Comparison of ENCODE assay signal across 19 cellular contexts in the genomic region with DNA sequence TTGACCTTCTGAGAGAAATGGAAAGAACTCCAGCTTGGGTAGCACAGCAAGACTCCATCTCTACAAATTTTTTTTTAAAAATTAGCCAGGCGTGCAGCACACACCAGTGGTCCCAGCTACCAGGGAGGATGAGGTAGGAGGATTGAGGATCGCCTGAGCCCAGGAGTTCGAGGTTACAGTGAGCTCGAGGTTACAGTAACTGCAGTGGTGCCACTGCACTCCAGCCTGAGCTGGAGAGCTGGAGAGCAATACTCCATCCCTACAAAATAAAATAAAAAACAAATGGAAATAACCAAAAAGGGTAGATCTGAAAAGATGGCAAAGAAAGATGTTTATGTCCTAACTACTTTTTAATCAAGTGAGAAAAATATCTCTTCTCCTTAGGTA. TPM values are rescaled to one million over a fixed set of nuclear protein-coding genes. Genes with fewer than 3 reads are reported as not detected.
A peak's percentile ranks its signal among the peaks of the same experiment; 100 is the strongest.
DNase-seq lines count a peak whose midpoint lies in the region; ATAC-seq, FAIRE-seq and TF ChIP-seq lines count a peak whose summit lies in the region.
"Had no signal": no experiment of that assay in that cellular context is flagged by ENCODE, and none has a peak within 500 bp of the region (broad histone marks: within the 10 kb centered on the region; RNA-seq: fewer than 3 reads in every experiment).

No MANE protein-coding gene starts in this region.

- H3K27me3 Mint-ChIP-seq in Caco-2 (ENCODE audit: insufficient read depth, unreplicated experiment) (no peaks in the 10 kb centered on the region), neural progenitor cell (ENCODE audit: insufficient read depth, low read depth) (no peaks in the 10 kb centered on the region)
- H3K27me3 Mint-ChIP-seq in activated naive CD8-positive, alpha-beta T cell treated with anti-CD3 and anti-CD28 coated beads, Interleukin-2, amount 50 U/mL, for 24 hours: no peaks in the 10 kb centered on the region
- H3K27me3 Mint-ChIP-seq: stimulated activated naive CD8-positive, alpha-beta T cell treated with anti-CD3 and anti-CD28 coated beads, Interleukin-15, amount 100 ng/mL, for 72 hours had no signal

- no peaks in the 10 kb centered on the region for H3K9me2 ChIP-seq in Karpas-422 (replicated peaks; ENCODE audit: insufficient read depth, low read length)

- H3K79me2 ChIP-seq in Karpas-422 (ENCODE audit: low read length): peaks cover 100% of the 10 kb centered on the region
- H3K79me2 ChIP-seq in neural progenitor cell (ENCODE audit: low read depth): peaks cover 100% of the 10 kb centered on the region

- H4K20me1 ChIP-seq in Karpas-422 (ENCODE audit: insufficient read depth, low read depth, low read length) (peaks cover 23% of the 10 kb centered on the region), neural progenitor cell (ENCODE audit: low read depth) (peaks cover 99% of the 10 kb centered on the region)

- peak overlapping the region; percentile 70 for H3K27ac Mint-ChIP-seq in Caco-2 (ENCODE audit: unreplicated experiment)
- H3K27ac Mint-ChIP-seq in activated naive CD8-positive, alpha-beta T cell treated with anti-CD3 and anti-CD28 coated beads, Interleukin-2, amount 50 U/mL, for 24 hours: peak overlapping the region; percentile 40
- H3K27ac Mint-ChIP-seq in neural progenitor cell: peak overlapping the region; percentile 81

- ATAC-seq in activated naive CD8-positive, alpha-beta T cell treated with anti-CD3 and anti-CD28 coated beads, Interleukin-2, amount 50 U/mL, for 24 hours: no peak
- ATAC-seq: right cardiac atrium had no signal

- H3F3A ChIP-seq in neural progenitor cell (ENCODE audit: low read depth): peaks cover 46% of the 10 kb centered on the region

- no peak for FAIRE-seq in GM19239 (lab: Jason Lieb, UNC)
- FAIRE-seq: HTR-8/SVneo had no signal

- CTCF ChIA-PET in Caco-2 (lab: Charles Lee): interaction anchor here (1.1 kb wide), 1 partner anchor 95 kb away, joined by 4 read pairs; the partner anchor contains the start of gene TUFT1

- H3K4me3 ChIP-seq in Caco-2 (ENCODE audit: low read depth, low read length): no peak overlapping the region
- H3K4me3 ChIP-seq in Karpas-422 (ENCODE audit: low read length): peak overlapping the region; percentile 19
- no peak overlapping the region for H3K4me3 ChIP-seq in neural progenitor cell
- H3K4me3 ChIP-seq in prostate gland: no peak overlapping the region
- H3K4me3 ChIP-seq: HAP-1, Peyer's patch had no signal

- H3K9me3 Mint-ChIP-seq in Caco-2 (ENCODE audit: unreplicated experiment): no peaks in the 10 kb centered on the region
- no peaks in the 10 kb centered on the region for H3K9me3 Mint-ChIP-seq in activated naive CD8-positive, alpha-beta T cell treated with anti-CD3 and anti-CD28 coated beads, Interleukin-2, amount 50 U/mL, for 24 hours
- peaks cover 2% of the 10 kb centered on the region for H3K9me3 Mint-ChIP-seq in neural progenitor cell
- H3K9me3 Mint-ChIP-seq: activated naive CD4-positive, alpha-beta T cell treated with anti-CD3 and anti-CD28 coated beads, Interleukin-2, amount 50 U/mL, for 72 hours; stimulated activated naive CD8-positive, alpha-beta T cell treated with anti-CD3 and anti-CD28 coated beads, Interleukin-15, amount 100 ng/mL, for 72 hours had no signal

- H3K36me3 Mint-ChIP-seq in Caco-2 (ENCODE audit: insufficient read depth, unreplicated experiment): peaks cover 24% of the 10 kb centered on the region
- peaks cover 14% of the 10 kb centered on the region for H3K36me3 Mint-ChIP-seq in activated naive CD8-positive, alpha-beta T cell treated with anti-CD3 and anti-CD28 coated beads, Interleukin-2, amount 50 U/mL, for 24 hours (ENCODE audit: low read depth)
- H3K36me3 Mint-ChIP-seq in neural progenitor cell: peaks cover 15% of the 10 kb centered on the region

- H3K4me1 ChIP-seq in Caco-2: peaks cover 5% of the 10 kb centered on the region; the same call in 1 of the 2 replicates
- H3K4me1 ChIP-seq in Karpas-422 (ENCODE audit: low read length): peaks cover 48% of the 10 kb centered on the region
- H3K4me1 ChIP-seq in neural progenitor cell: no peaks in the 10 kb centered on the region
- H3K4me1 ChIP-seq in prostate gland (replicated peaks): peaks cover 9% of the 10 kb centered on the region

- WGBS in prostate gland: 75% methylated on average over 4 of the region's 4 CpGs

- TF ChIP-seq POLR2A in prostate gland (IDR thresholded peaks at IDR 0.05): no peak

- H3K4me2 ChIP-seq in Karpas-422 (ENCODE audit: low read depth, low read length, poor library complexity, severe bottlenecking): peak overlapping the region; percentile 63
- no peak overlapping the region for H3K4me2 ChIP-seq in neural progenitor cell

- H2AFZ ChIP-seq in Karpas-422 (ENCODE audit: low read length) (no peak overlapping the region), neural progenitor cell (replicated peaks) (no peak overlapping the region)

- peaks cover 6% of the 10 kb centered on the region for H3K4me1 Mint-ChIP-seq in Caco-2 (ENCODE audit: low read depth, unreplicated experiment)
- peaks cover 41% of the 10 kb centered on the region for H3K4me1 Mint-ChIP-seq in activated naive CD8-positive, alpha-beta T cell treated with anti-CD3 and anti-CD28 coated beads, Interleukin-2, amount 50 U/mL, for 24 hours
- peaks cover 9% of the 10 kb centered on the region for H3K4me1 Mint-ChIP-seq in neural progenitor cell

- H3K9ac ChIP-seq in Karpas-422 (ENCODE audit: low read length) (peak overlapping the region; percentile 34), neural progenitor cell (no peak overlapping the region)

- no TSS peak for BruUV-seq in Caco-2 (replicated peaks; lab: Mats Ljungman, UMichigan)

- no peak for TF ChIP-seq CTCF in Caco-2 (IDR thresholded peaks at IDR 0.05; ENCODE audit: insufficient read depth in 1 of 2, low read depth in 1 of 2, low read length in 1 of 2, severe bottlenecking in 1 of 2, unreplicated experiment in 1 of 2)
- no peak for TF ChIP-seq CTCF in neural progenitor cell (IDR thresholded peaks at IDR 0.05)
- TF ChIP-seq CTCF in prostate gland (IDR thresholded peaks at IDR 0.05): no peak

- H3K4me3 Mint-ChIP-seq in Caco-2 (ENCODE audit: unreplicated experiment): no peak overlapping the region
- no peak overlapping the region for H3K4me3 Mint-ChIP-seq in activated naive CD8-positive, alpha-beta T cell treated with anti-CD3 and anti-CD28 coated beads, Interleukin-2, amount 50 U/mL, for 24 hours
- H3K4me3 Mint-ChIP-seq in neural progenitor cell: no peak overlapping the region
- H3K4me3 Mint-ChIP-seq: stimulated activated naive CD8-positive, alpha-beta T cell treated with anti-CD3 and anti-CD28 coated beads, Interleukin-15, amount 100 ng/mL, for 72 hours had no signal

- peak overlapping the region; percentile 75 for H3K27ac ChIP-seq in Karpas-422 (ENCODE audit: low read length)
- H3K27ac ChIP-seq in neural progenitor cell: peak overlapping the region; percentile 53
- no peak overlapping the region for H3K27ac ChIP-seq in prostate gland
- H3K27ac ChIP-seq: C4-2B, Peyer's patch had no signal

- POLR2A ChIA-PET in Caco-2 (lab: Charles Lee): interaction anchor here (1.1 kb wide), 1 partner anchor 95 kb away, joined by 6 read pairs; the partner anchor contains the start of gene TUFT1

- intact Hi-C loops in Caco-2 (cut with micrococcal nuclease; ENCODE audit: unreplicated experiment) (loop anchor here (2.0 to 10.0 kb wide), 3 partner anchors 66 to 293 kb away; partner anchors contain the start of gene CGN), prostate gland (cut with DNase I) (loop anchor here (5.0 kb wide), 2 partner anchors 93 to 283 kb away; no protein-coding TSS in a partner anchor)

- peaks cover 3% of the 10 kb centered on the region for H3K36me3 ChIP-seq in Caco-2 (ENCODE audit: control insufficient read depth, insufficient read depth, low read length)
- peaks cover 15% of the 10 kb centered on the region for H3K36me3 ChIP-seq in Karpas-422 (ENCODE audit: insufficient read depth, low read length)
- peaks cover 3% of the 10 kb centered on the region for H3K36me3 ChIP-seq in neural progenitor cell
- no peaks in the 10 kb centered on the region for H3K36me3 ChIP-seq in prostate gland

- H3K9me3 ChIP-seq in Caco-2 (no peaks in the 10 kb centered on the region), Karpas-422 (ENCODE audit: low read length) (no peaks in the 10 kb centered on the region), neural progenitor cell (ENCODE audit: low read depth) (no peaks in the 10 kb centered on the region), prostate gland (no peaks in the 10 kb centered on the region)
- H3K9me3 ChIP-seq: HAP-1, Peyer's patch had no signal

- DNase-seq in Caco-2: no peak
- DNase-seq in Karpas-422: peak; percentile 50
- no peak for DNase-seq in activated naive CD8-positive, alpha-beta T cell treated with anti-CD3 and anti-CD28 coated beads, Interleukin-2, amount 50 U/mL, for 24 hours
- no peak for DNase-seq in neural progenitor cell (ENCODE audit: low spot score)
- DNase-seq in NCI-H2081 treated with DMSO at 0.1 percent for 48 hours (lab: John Stamatoyannopoulos, UW): no peak
- DNase-seq in prostate gland (ENCODE audit: low spot score): no peak
- DNase-seq in HPDE6-E6E7 (ENCODE audit: extremely low spot score): no peak
- no peak for DNase-seq in GM19239 (ENCODE audit: insufficient read length, low spot score)
- DNase-seq: activated CD8-positive, alpha-beta memory T cell treated with anti-CD3 and anti-CD28 coated beads for 24 hours; NCI-H1048; NCI-H345; Peyer's patch; right cardiac atrium; stimulated activated naive CD8-positive, alpha-beta T cell treated with anti-CD3 and anti-CD28 coated beads, Interleukin-15, amount 100 ng/mL, for 72 hours; T-helper 9 cell had no signal

- H3K27me3 ChIP-seq in Caco-2 (replicated peaks; ENCODE audit: control insufficient read depth, insufficient read depth, low read length) (no peaks in the 10 kb centered on the region), Karpas-422 (ENCODE audit: low read length) (no peaks in the 10 kb centered on the region), neural progenitor cell (no peaks in the 10 kb centered on the region), prostate gland (replicated peaks; ENCODE audit: insufficient read depth) (no peaks in the 10 kb centered on the region)
- H3K27me3 ChIP-seq: Peyer's patch had no signal

RNA-seq across cellular contexts. Expression of gene POGZ, which starts 14.5 kb away (rescaled TPM):
- total RNA-seq in Caco-2 (2022) (80.0 and 83.0 TPM in 2 replicates), neural progenitor cell (ENCODE audit: low replicate concordance) (61.5 and 71.6 TPM in 2 replicates), prostate gland (100 to 1,000 TPM in 1 of 2 donors, 10 to 100 TPM in 1; 34.5 to 126 TPM)
- 54.1 and 78.7 TPM in 2 replicates for total RNA-seq in Karpas-422 (2014; rRNA removed; shearing (Covaris generic); ENCODE audit: low replicate concordance)

RNA-seq across cellular contexts. Expression of gene PSMB4, which starts 45.4 kb away (rescaled TPM):
- total RNA-seq in Caco-2 (2022) (330 and 362 TPM in 2 replicates), neural progenitor cell (ENCODE audit: low replicate concordance) (267 and 321 TPM in 2 replicates), prostate gland (100 to 1,000 TPM; 229 to 275 TPM)
- 346 and 381 TPM in 2 replicates for total RNA-seq in Karpas-422 (2014; rRNA removed; shearing (Covaris generic); ENCODE audit: low replicate concordance)

Comparison
In these comparisons a context has a peak if more than half of its experiments do, and no peak if none do; other contexts are left out.
1. H3K27ac ChIP-seq: peak in Karpas-422 (single experiment) and neural progenitor cell (single experiment); none in prostate gland (0 of 2).
2. Peak in every context shown above with its lines, with median percentiles within 50 percentile points of each other: H3K27ac Mint-ChIP-seq.